2 cellular contexts compared by ENCODE assay signal in the genomic region with DNA sequence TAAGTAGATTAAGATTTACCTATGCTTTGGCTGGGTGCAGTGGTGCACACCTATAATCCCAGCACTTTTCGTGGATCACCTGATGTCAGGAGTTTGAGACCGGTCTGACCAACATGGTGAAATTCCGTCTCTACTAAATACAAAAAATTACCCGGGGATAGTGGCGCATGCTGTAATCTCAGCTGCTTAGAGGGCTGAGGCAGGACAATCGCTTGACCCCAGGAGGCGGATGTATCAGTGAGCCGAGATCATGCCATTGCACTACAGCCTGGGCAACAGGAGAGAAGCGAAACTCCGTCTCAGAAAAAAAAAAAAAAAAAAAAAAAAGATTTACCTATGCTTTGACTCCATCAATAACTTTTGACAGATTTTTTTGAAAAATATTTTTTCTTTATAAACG.
TF ChIP-seq lines count a peak whose summit lies in the region.

No MANE protein-coding gene starts in this region.

TF ChIP-seq in HCT116, 20 proteins besides CTCF, POLR2A, EP300 and RAD21 (continued from another document):
- TF ChIP-seq, protein P1, sequence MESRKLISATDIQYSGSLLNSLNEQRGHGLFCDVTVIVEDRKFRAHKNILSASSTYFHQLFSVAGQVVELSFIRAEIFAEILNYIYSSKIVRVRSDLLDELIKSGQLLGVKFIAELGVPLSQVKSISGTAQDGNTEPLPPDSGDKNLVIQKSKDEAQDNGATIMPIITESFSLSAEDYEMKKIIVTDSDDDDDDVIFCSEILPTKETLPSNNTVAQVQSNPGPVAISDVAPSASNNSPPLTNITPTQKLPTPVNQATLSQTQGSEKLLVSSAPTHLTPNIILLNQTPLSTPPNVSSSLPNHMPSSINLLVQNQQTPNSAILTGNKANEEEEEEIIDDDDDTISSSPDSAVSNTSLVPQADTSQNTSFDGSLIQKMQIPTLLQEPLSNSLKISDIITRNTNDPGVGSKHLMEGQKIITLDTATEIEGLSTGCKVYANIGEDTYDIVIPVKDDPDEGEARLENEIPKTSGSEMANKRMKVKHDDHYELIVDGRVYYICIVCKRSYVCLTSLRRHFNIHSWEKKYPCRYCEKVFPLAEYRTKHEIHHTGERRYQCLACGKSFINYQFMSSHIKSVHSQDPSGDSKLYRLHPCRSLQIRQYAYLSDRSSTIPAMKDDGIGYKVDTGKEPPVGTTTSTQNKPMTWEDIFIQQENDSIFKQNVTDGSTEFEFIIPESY (IDR thresholded peaks at IDR 0.05; ENCODE audit: extremely low read depth, insufficient replicate concordance, low read length), result no peak
- TF ChIP-seq ELF1 (IDR thresholded peaks at IDR 0.05; ENCODE audit: borderline replicate concordance, low read depth) (no peak), FOSL1 (IDR thresholded peaks at IDR 0.05; ENCODE audit: low read depth) (no peak), ZFX (IDR thresholded peaks at IDR 0.05) (no peak), SRF (IDR thresholded peaks at IDR 0.05; ENCODE audit: low read depth) (no peak), TCF7L2 (IDR thresholded peaks at IDR 0.05; ENCODE audit: borderline replicate concordance, extremely low read depth, insufficient read depth, insufficient read length) (no peak), JUND (IDR thresholded peaks at IDR 0.05) (no peak), POLR2AphosphoS5 (IDR thresholded peaks at IDR 0.05; ENCODE audit: low read depth, low read length) (no peak)
- TF ChIP-seq, protein P2, sequence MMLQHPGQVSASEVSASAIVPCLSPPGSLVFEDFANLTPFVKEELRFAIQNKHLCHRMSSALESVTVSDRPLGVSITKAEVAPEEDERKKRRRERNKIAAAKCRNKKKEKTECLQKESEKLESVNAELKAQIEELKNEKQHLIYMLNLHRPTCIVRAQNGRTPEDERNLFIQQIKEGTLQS (IDR thresholded peaks at IDR 0.05), result no peak
- TF ChIP-seq, protein P3, sequence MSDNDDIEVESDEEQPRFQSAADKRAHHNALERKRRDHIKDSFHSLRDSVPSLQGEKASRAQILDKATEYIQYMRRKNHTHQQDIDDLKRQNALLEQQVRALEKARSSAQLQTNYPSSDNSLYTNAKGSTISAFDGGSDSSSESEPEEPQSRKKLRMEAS (IDR thresholded peaks at IDR 0.05), result no peak

TF ChIP-seq in H1, 55 proteins besides CTCF, POLR2A, EP300 and RAD21 (continued from another document):
- TF ChIP-seq, protein P4, sequence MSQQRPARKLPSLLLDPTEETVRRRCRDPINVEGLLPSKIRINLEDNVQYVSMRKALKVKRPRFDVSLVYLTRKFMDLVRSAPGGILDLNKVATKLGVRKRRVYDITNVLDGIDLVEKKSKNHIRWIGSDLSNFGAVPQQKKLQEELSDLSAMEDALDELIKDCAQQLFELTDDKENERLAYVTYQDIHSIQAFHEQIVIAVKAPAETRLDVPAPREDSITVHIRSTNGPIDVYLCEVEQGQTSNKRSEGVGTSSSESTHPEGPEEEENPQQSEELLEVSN (IDR thresholded peaks at IDR 0.05), result no peak
- TF ChIP-seq TEAD4 (IDR thresholded peaks at IDR 0.05; ENCODE audit: low read depth, low read length), result no peak
- TF ChIP-seq, protein P5, sequence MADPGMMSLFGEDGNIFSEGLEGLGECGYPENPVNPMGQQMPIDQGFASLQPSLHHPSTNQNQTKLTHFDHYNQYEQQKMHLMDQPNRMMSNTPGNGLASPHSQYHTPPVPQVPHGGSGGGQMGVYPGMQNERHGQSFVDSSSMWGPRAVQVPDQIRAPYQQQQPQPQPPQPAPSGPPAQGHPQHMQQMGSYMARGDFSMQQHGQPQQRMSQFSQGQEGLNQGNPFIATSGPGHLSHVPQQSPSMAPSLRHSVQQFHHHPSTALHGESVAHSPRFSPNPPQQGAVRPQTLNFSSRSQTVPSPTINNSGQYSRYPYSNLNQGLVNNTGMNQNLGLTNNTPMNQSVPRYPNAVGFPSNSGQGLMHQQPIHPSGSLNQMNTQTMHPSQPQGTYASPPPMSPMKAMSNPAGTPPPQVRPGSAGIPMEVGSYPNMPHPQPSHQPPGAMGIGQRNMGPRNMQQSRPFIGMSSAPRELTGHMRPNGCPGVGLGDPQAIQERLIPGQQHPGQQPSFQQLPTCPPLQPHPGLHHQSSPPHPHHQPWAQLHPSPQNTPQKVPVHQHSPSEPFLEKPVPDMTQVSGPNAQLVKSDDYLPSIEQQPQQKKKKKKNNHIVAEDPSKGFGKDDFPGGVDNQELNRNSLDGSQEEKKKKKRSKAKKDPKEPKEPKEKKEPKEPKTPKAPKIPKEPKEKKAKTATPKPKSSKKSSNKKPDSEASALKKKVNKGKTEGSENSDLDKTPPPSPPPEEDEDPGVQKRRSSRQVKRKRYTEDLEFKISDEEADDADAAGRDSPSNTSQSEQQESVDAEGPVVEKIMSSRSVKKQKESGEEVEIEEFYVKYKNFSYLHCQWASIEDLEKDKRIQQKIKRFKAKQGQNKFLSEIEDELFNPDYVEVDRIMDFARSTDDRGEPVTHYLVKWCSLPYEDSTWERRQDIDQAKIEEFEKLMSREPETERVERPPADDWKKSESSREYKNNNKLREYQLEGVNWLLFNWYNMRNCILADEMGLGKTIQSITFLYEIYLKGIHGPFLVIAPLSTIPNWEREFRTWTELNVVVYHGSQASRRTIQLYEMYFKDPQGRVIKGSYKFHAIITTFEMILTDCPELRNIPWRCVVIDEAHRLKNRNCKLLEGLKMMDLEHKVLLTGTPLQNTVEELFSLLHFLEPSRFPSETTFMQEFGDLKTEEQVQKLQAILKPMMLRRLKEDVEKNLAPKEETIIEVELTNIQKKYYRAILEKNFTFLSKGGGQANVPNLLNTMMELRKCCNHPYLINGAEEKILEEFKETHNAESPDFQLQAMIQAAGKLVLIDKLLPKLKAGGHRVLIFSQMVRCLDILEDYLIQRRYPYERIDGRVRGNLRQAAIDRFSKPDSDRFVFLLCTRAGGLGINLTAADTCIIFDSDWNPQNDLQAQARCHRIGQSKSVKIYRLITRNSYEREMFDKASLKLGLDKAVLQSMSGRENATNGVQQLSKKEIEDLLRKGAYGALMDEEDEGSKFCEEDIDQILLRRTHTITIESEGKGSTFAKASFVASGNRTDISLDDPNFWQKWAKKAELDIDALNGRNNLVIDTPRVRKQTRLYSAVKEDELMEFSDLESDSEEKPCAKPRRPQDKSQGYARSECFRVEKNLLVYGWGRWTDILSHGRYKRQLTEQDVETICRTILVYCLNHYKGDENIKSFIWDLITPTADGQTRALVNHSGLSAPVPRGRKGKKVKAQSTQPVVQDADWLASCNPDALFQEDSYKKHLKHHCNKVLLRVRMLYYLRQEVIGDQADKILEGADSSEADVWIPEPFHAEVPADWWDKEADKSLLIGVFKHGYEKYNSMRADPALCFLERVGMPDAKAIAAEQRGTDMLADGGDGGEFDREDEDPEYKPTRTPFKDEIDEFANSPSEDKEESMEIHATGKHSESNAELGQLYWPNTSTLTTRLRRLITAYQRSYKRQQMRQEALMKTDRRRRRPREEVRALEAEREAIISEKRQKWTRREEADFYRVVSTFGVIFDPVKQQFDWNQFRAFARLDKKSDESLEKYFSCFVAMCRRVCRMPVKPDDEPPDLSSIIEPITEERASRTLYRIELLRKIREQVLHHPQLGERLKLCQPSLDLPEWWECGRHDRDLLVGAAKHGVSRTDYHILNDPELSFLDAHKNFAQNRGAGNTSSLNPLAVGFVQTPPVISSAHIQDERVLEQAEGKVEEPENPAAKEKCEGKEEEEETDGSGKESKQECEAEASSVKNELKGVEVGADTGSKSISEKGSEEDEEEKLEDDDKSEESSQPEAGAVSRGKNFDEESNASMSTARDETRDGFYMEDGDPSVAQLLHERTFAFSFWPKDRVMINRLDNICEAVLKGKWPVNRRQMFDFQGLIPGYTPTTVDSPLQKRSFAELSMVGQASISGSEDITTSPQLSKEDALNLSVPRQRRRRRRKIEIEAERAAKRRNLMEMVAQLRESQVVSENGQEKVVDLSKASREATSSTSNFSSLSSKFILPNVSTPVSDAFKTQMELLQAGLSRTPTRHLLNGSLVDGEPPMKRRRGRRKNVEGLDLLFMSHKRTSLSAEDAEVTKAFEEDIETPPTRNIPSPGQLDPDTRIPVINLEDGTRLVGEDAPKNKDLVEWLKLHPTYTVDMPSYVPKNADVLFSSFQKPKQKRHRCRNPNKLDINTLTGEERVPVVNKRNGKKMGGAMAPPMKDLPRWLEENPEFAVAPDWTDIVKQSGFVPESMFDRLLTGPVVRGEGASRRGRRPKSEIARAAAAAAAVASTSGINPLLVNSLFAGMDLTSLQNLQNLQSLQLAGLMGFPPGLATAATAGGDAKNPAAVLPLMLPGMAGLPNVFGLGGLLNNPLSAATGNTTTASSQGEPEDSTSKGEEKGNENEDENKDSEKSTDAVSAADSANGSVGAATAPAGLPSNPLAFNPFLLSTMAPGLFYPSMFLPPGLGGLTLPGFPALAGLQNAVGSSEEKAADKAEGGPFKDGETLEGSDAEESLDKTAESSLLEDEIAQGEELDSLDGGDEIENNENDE (IDR thresholded peaks at IDR 0.05; ENCODE audit: insufficient replicate concordance, low read length), result no peak
- TF ChIP-seq TBP (IDR thresholded peaks at IDR 0.05; ENCODE audit: low read depth, low read length), result no peak
- no peak for TF ChIP-seq CREB1 (IDR thresholded peaks at IDR 0.05)
- TF ChIP-seq SP1 (IDR thresholded peaks at IDR 0.05; ENCODE audit: low read depth, low read length), result no peak
- no peak for TF ChIP-seq MAFK (IDR thresholded peaks at IDR 0.05; ENCODE audit: low read depth, low read length)
- TF ChIP-seq SIRT6 (IDR thresholded peaks at IDR 0.05; ENCODE audit: low read length), result no peak
